Comparison of ENCODE assay signal across 39 cellular contexts in genomic region chr4:59180969-59181368, GRCh38.
"Had no signal": no experiment of that assay in that cellular context is flagged by ENCODE, and none has a peak within 500 bp of the region (broad histone marks: within the 10 kb centered on the region; RNA-seq: fewer than 3 reads in every experiment).

No MANE protein-coding gene starts in this region.

- H3K27me3 ChIP-seq: adrenal gland, ascending aorta, body of pancreas, brain microvascular endothelial cell, breast epithelium, cardiac muscle cell had no signal

- H3K4me3 Mint-ChIP-seq: activated naive CD4-positive, alpha-beta T cell treated with anti-CD3 and anti-CD28 coated beads for 36 hours; activated naive CD4-positive, alpha-beta T cell treated with anti-CD3 and anti-CD28 coated beads, Interleukin-2, amount 10 ng/mL, durations not matched to agents 7 days and 5 days; activated naive CD4-positive, alpha-beta T cell treated with anti-CD3 and anti-CD28 coated beads, Interleukin-2, amount 50 U/mL, for 24 hours; activated naive CD8-positive, alpha-beta T cell; activated naive CD8-positive, alpha-beta T cell treated with anti-CD3 and anti-CD28 coated beads for 36 hours; activated naive CD8-positive, alpha-beta T cell treated with anti-CD3 and anti-CD28 coated beads, Interleukin-2, amount 10 ng/mL, durations not matched to agents 7 days and 5 days; activated naive CD8-positive, alpha-beta T cell treated with anti-CD3 and anti-CD28 coated beads, Interleukin-2, amount 50 U/mL, for 24 hours; activated T-cell treated with anti-CD3 and anti-CD28 coated beads, Interleukin-2, amount 50 U/mL, for 24 hours; activated T-cell treated with anti-CD3 and anti-CD28 coated beads, Interleukin-2, amount 50 U/mL, for 4 hours; activated T-cell treated with anti-CD3 and anti-CD28 coated beads, Interleukin-2, amount 50 U/mL, for 72 hours; activated T-helper 1 cell treated with anti-CD3 and anti-CD28 coated beads, Interleukin-12 subunit alpha, Interleukin-12 subunit beta, Interleukin-2, Interleukin-4 antibody, amounts not matched to agents 30 ng/mL and 10 ng/mL and 1 ng/mL, durations not matched to agents 14 hours and 24 hours and 36 hours; activated T-helper 17 cell treated with anti-CD3 and anti-CD28 coated beads, Interleukin-2, amount 50 U/mL, for 72 hours; brain; central memory CD8-positive, alpha-beta T cell had no signal

- DNase-seq: activated effector memory CD4-positive, alpha-beta T cell treated with anti-CD3 and anti-CD28 coated beads, Interleukin-2, amount 50 U/mL, for 16 hours; activated effector memory CD4-positive, alpha-beta T cell treated with Interleukin-2 at 50 U/mL for 16 hours; activated gamma-delta T cell; activated gamma-delta T cell treated with Interleukin-2 at 50 U/mL for 16 hours; activated naive CD4-positive, alpha-beta T cell; activated naive CD4-positive, alpha-beta T cell treated with anti-CD3 and anti-CD28 coated beads for 36 hours; activated naive CD4-positive, alpha-beta T cell treated with anti-CD3 and anti-CD28 coated beads, Interleukin-2, amount 10 ng/mL, durations not matched to agents 7 days and 5 days; activated naive CD4-positive, alpha-beta T cell treated with anti-CD3 and anti-CD28 coated beads, Interleukin-2, amount 50 U/mL, for 16 hours; activated naive CD4-positive, alpha-beta T cell treated with Interleukin-2 at 50 U/mL for 16 hours; activated naive CD8-positive, alpha-beta T cell treated with anti-CD3 and anti-CD28 coated beads for 36 hours; activated naive CD8-positive, alpha-beta T cell treated with anti-CD3 and anti-CD28 coated beads, Interleukin-2, amount 10 ng/mL, durations not matched to agents 7 days and 5 days; activated naive CD8-positive, alpha-beta T cell treated with anti-CD3 and anti-CD28 coated beads, Interleukin-2, amount 50 U/mL, for 24 hours; activated T-cell treated with anti-CD3 and anti-CD28 coated beads, Interleukin-2, amount 50 U/mL, for 24 hours; activated T-cell treated with anti-CD3 and anti-CD28 coated beads, Interleukin-2, amount 50 U/mL, for 4 hours; activated T-cell treated with anti-CD3 and anti-CD28 coated beads, Interleukin-2, amount 50 U/mL, for 48 hours; activated T-cell treated with anti-CD3 and anti-CD28 coated beads, Interleukin-2, amount 50 U/mL, for 72 hours; adrenal gland; amniotic stem cell; amygdala; anterior cingulate cortex; aorta; body of pancreas; brain microvascular endothelial cell; caudate nucleus; central memory CD4-positive, alpha-beta T cell; cerebellar nuclear complex had no signal

- H3K27me3 Mint-ChIP-seq: activated naive CD4-positive, alpha-beta T cell treated with anti-CD3 and anti-CD28 coated beads, Interleukin-2, amount 10 ng/mL, durations not matched to agents 7 days and 5 days; activated naive CD4-positive, alpha-beta T cell treated with anti-CD3 and anti-CD28 coated beads, Interleukin-2, amount 50 U/mL, for 24 hours; activated naive CD8-positive, alpha-beta T cell; activated naive CD8-positive, alpha-beta T cell treated with anti-CD3 and anti-CD28 coated beads for 36 hours; activated naive CD8-positive, alpha-beta T cell treated with anti-CD3 and anti-CD28 coated beads, Interleukin-2, amount 10 ng/mL, durations not matched to agents 7 days and 5 days; activated naive CD8-positive, alpha-beta T cell treated with anti-CD3 and anti-CD28 coated beads, Interleukin-2, amount 50 U/mL, for 24 hours; activated T-cell treated with anti-CD3 and anti-CD28 coated beads, Interleukin-2, amount 50 U/mL, for 24 hours; activated T-helper 17 cell treated with anti-CD3 and anti-CD28 coated beads, Interleukin-2, amount 50 U/mL, for 72 hours; brain; central memory CD8-positive, alpha-beta T cell had no signal

- FAIRE-seq: astrocyte, bronchial epithelial cell had no signal

- H3K4me1 Mint-ChIP-seq: activated naive CD4-positive, alpha-beta T cell treated with anti-CD3 and anti-CD28 coated beads, Interleukin-2, amount 10 ng/mL, durations not matched to agents 7 days and 5 days; activated naive CD4-positive, alpha-beta T cell treated with anti-CD3 and anti-CD28 coated beads, Interleukin-2, amount 50 U/mL, for 24 hours; activated naive CD8-positive, alpha-beta T cell treated with anti-CD3 and anti-CD28 coated beads for 36 hours; activated naive CD8-positive, alpha-beta T cell treated with anti-CD3 and anti-CD28 coated beads, Interleukin-2, amount 10 ng/mL, durations not matched to agents 7 days and 5 days; activated naive CD8-positive, alpha-beta T cell treated with anti-CD3 and anti-CD28 coated beads, Interleukin-2, amount 50 U/mL, for 24 hours; activated T-helper 17 cell treated with anti-CD3 and anti-CD28 coated beads, Interleukin-2, amount 50 U/mL, for 72 hours; central memory CD8-positive, alpha-beta T cell had no signal

- ATAC-seq: activated naive CD4-positive, alpha-beta T cell treated with anti-CD3 and anti-CD28 coated beads, Interleukin-2, amount 50 U/mL, for 72 hours; activated naive CD8-positive, alpha-beta T cell treated with anti-CD3 and anti-CD28 coated beads, Interleukin-2, amount 50 U/mL, for 24 hours; activated T-cell treated with anti-CD3 and anti-CD28 coated beads, Interleukin-2, amount 50 U/mL, for 4 hours; activated T-cell treated with anti-CD3 and anti-CD28 coated beads, Interleukin-2, amount 50 U/mL, for 72 hours; activated T-helper 17 cell treated with anti-CD3 and anti-CD28 coated beads, Interleukin-2, amount 50 U/mL, for 72 hours; body of pancreas had no signal

- H3K27ac Mint-ChIP-seq: activated naive CD4-positive, alpha-beta T cell treated with anti-CD3 and anti-CD28 coated beads for 36 hours; activated naive CD4-positive, alpha-beta T cell treated with anti-CD3 and anti-CD28 coated beads, Interleukin-2, amount 10 ng/mL, durations not matched to agents 7 days and 5 days; activated naive CD4-positive, alpha-beta T cell treated with anti-CD3 and anti-CD28 coated beads, Interleukin-2, amount 50 U/mL, for 24 hours; activated naive CD4-positive, alpha-beta T cell treated with anti-CD3 and anti-CD28 coated beads, Interleukin-2, amount 50 U/mL, for 72 hours; activated naive CD8-positive, alpha-beta T cell; activated naive CD8-positive, alpha-beta T cell treated with anti-CD3 and anti-CD28 coated beads for 36 hours; activated naive CD8-positive, alpha-beta T cell treated with anti-CD3 and anti-CD28 coated beads, Interleukin-2, amount 10 ng/mL, durations not matched to agents 7 days and 5 days; activated naive CD8-positive, alpha-beta T cell treated with anti-CD3 and anti-CD28 coated beads, Interleukin-2, amount 50 U/mL, for 24 hours; activated T-cell treated with anti-CD3 and anti-CD28 coated beads, Interleukin-2, amount 50 U/mL, for 24 hours; activated T-cell treated with anti-CD3 and anti-CD28 coated beads, Interleukin-2, amount 50 U/mL, for 72 hours; activated T-helper 1 cell treated with anti-CD3 and anti-CD28 coated beads, Interleukin-12 subunit alpha, Interleukin-12 subunit beta, Interleukin-2, Interleukin-4 antibody, amounts not matched to agents 30 ng/mL and 10 ng/mL and 1 ng/mL, durations not matched to agents 14 hours and 24 hours and 36 hours; activated T-helper 17 cell treated with anti-CD3 and anti-CD28 coated beads, Interleukin-2, amount 50 U/mL, for 72 hours; activated T-helper 2 cell treated with anti-CD3 and anti-CD28 coated beads, Interferon-gamma antibody, Interleukin-2, Interleukin-4, amounts not matched to agents 10 μg/mL and 5 μg/mL and 100 μg/mL, durations not matched to agents 14 hours and 24 hours and 36 hours; brain had no signal

- H3K4me3 ChIP-seq: adrenal gland, ascending aorta, body of pancreas, breast epithelium, cardiac muscle cell had no signal

- H3K9me3 Mint-ChIP-seq: activated naive CD4-positive, alpha-beta T cell treated with anti-CD3 and anti-CD28 coated beads, Interleukin-2, amount 50 U/mL, for 24 hours; activated naive CD8-positive, alpha-beta T cell treated with anti-CD3 and anti-CD28 coated beads, Interleukin-2, amount 10 ng/mL, durations not matched to agents 7 days and 5 days; activated T-helper 1 cell treated with anti-CD3 and anti-CD28 coated beads, Interleukin-12 subunit alpha, Interleukin-12 subunit beta, Interleukin-2, Interleukin-4 antibody, amounts not matched to agents 30 ng/mL and 10 ng/mL and 1 ng/mL, durations not matched to agents 14 hours and 24 hours and 36 hours had no signal

- H3K36me3 ChIP-seq: adrenal gland, ascending aorta, brain microvascular endothelial cell, breast epithelium, cardiac muscle cell had no signal

- H3K27ac ChIP-seq: adrenal gland, ascending aorta, body of pancreas, brain microvascular endothelial cell, breast epithelium, cardiac muscle cell had no signal

- H3K9me3 ChIP-seq: adrenal gland, ascending aorta, body of pancreas, breast epithelium had no signal

- H3K36me3 Mint-ChIP-seq: activated naive CD4-positive, alpha-beta T cell treated with anti-CD3 and anti-CD28 coated beads, Interleukin-2, amount 10 ng/mL, durations not matched to agents 7 days and 5 days; activated naive CD4-positive, alpha-beta T cell treated with anti-CD3 and anti-CD28 coated beads, Interleukin-2, amount 50 U/mL, for 24 hours; activated naive CD4-positive, alpha-beta T cell treated with anti-CD3 and anti-CD28 coated beads, Interleukin-2, amount 50 U/mL, for 72 hours; activated naive CD8-positive, alpha-beta T cell; activated naive CD8-positive, alpha-beta T cell treated with anti-CD3 and anti-CD28 coated beads for 36 hours; activated naive CD8-positive, alpha-beta T cell treated with anti-CD3 and anti-CD28 coated beads, Interleukin-2, amount 10 ng/mL, durations not matched to agents 7 days and 5 days; brain had no signal

- H3K4me1 ChIP-seq: adrenal gland, ascending aorta, body of pancreas, breast epithelium had no signal
